9 cellular contexts compared by ENCODE assay signal in genomic region chr10:22319559-22320558, GRCh38. TPM values are rescaled to one million over a fixed set of nuclear protein-coding genes. Genes with fewer than 3 reads are reported as not detected.
DNase-seq lines count a peak whose midpoint lies in the region; ATAC-seq, FAIRE-seq and TF ChIP-seq lines count a peak whose summit lies in the region.
"Had no signal": no experiment of that assay in that cellular context is flagged by ENCODE, and none has a peak within 500 bp of the region (broad histone marks: within the 10 kb centered on the region; RNA-seq: fewer than 3 reads in every experiment).

No MANE protein-coding gene starts in this region.

- peak overlapping the region; percentile 81 for H3K4me2 ChIP-seq in K562 (ENCODE audit: insufficient read depth, low read length)
- peak overlapping the region; percentile 27 for H3K4me2 ChIP-seq in mesendoderm (ENCODE audit: low read length)

- no peaks in the 10 kb centered on the region for H3K79me1 ChIP-seq in mesendoderm (ENCODE audit: low read length)

- H3K27ac ChIP-seq in HUES64 (ENCODE audit: low read depth, low read length) (no peak overlapping the region), K562 (ENCODE audit: extremely low read depth, low read depth, low read length) (peak overlapping the region; percentile 95), mesendoderm (ENCODE audit: low read depth, low read length) (no peak overlapping the region), uterus (peak overlapping the region; percentile 51 to 96)

- peaks cover 29 to 42% (median 32%) of the 10 kb centered on the region in 3 donors for H3K27me3 Mint-ChIP-seq in CD14-positive monocyte (ENCODE audit: low read depth in 3 of 3)

- H3K4me1 ChIP-seq in HUES64 (ENCODE audit: insufficient read depth, low read length): peaks cover 54% of the 10 kb centered on the region
- H3K4me1 ChIP-seq in K562 (replicated peaks in 1 of 2; ENCODE audit: control insufficient read depth in 2 of 2, insufficient read depth in 2 of 2, low read length in 2 of 2): peaks cover 11 to 22% of the 10 kb centered on the region in 2 experiments; a peak in 3 of 5 replicates
- peaks cover 3% of the 10 kb centered on the region for H3K4me1 ChIP-seq in mesendoderm (ENCODE audit: control insufficient read depth, low read depth, low read length)
- peaks cover 3 to 7% of the 10 kb centered on the region in 2 donors for H3K4me1 ChIP-seq in uterus

- in situ Hi-C loops in K562 (cut with MboI): no loop called here

- peak overlapping the region in 6 of 7 donors; percentile 26 to 91 (median 64) for H3K27ac Mint-ChIP-seq in CD14-positive monocyte

- no peak overlapping the region for H2AK5ac ChIP-seq in mesendoderm (ENCODE audit: low read length)

- POLR2A ChIA-PET in K562 (lab: Yijun Ruan, JAX): interaction anchor here (0.6 to 1.2 kb wide), 7 partner anchors 20 to 680 kb away, joined by 3 read pairs; partner anchors contain the start of gene DNAJC1

- CTCF ChIA-PET in K562 (lab: Yijun Ruan, JAX; ENCODE audit: low intra/inter-chr PET ratio): no interaction called here

- peak overlapping the region; percentile 34; the same call in 1 of the 2 replicates for H2AFZ ChIP-seq in K562 (ENCODE audit: low read depth, low read length)

- no TSS peak for BruUV-seq in K562 (replicated peaks; lab: Mats Ljungman, UMichigan)

- no peak overlapping the region for H2BK120ac ChIP-seq in mesendoderm (ENCODE audit: low read depth, low read length)

- peaks cover 0 to 10% (median 5%) of the 10 kb centered on the region in 7 donors for H3K9me3 Mint-ChIP-seq in CD14-positive monocyte

- no peak for TF ChIP-seq RAD21 in K562 (CRISPR knock-in tag; conservative IDR thresholded peaks at IDR 0.05 in 1 of 2, IDR thresholded peaks at IDR 0.05 in 1 of 2)

- H3K9ac ChIP-seq in HUES64 (ENCODE audit: low read depth, low read length) (no peak overlapping the region), K562 (ENCODE audit: insufficient read depth in 1 of 2, low read depth in 2 of 2, low read length in 2 of 2) (peak overlapping the region; percentile 84 to 92), mesendoderm (ENCODE audit: low read length) (no peak overlapping the region)

- intact Hi-C loops in CD14-positive monocyte (cut with micrococcal nuclease) (loop anchor here (5.0 to 10.0 kb wide), 7 partner anchors 65 to 785 kb away; partner anchors contain the start of genes DNAJC1 (in 1 of the 2) and MLLT10 (in 1 of the 2)), K562 (cut with micrococcal nuclease) (loop anchor here (2.0 to 10.0 kb wide), 4 partner anchors 192 to 793 kb away; partner anchors contain the start of gene SKIDA1), uterus (cut with DNase I; ENCODE audit: low total_unique reads) (loop anchor here (10.0 kb wide), 2 partner anchors 115 to 825 kb away; no protein-coding TSS in a partner anchor)

- H3K23ac ChIP-seq in mesendoderm (ENCODE audit: low read length): no peak overlapping the region

- peaks cover 49% of the 10 kb centered on the region for H3K4me1 Mint-ChIP-seq in CD14-positive monocyte

- ATAC-seq in K562 (no peak), HG02981 (IDR thresholded peaks at IDR 0.05; ENCODE audit: unreplicated experiment) (no peak), GM18907 (IDR thresholded peaks at IDR 0.05; ENCODE audit: unreplicated experiment) (no peak)

- no peak overlapping the region for H4K8ac ChIP-seq in mesendoderm (ENCODE audit: low read depth, low read length)

- H3K4me3 Mint-ChIP-seq in CD14-positive monocyte: peak overlapping the region; percentile 83 to 97

- peaks cover 14 to 27% of the 10 kb centered on the region in 2 donors for H3K36me3 Mint-ChIP-seq in CD14-positive monocyte

- no peaks in the 10 kb centered on the region for H3K9me1 ChIP-seq in K562 (ENCODE audit: control insufficient read depth, insufficient read depth, low read length)

- TF ChIP-seq CTCF in CD14-positive monocyte (IDR thresholded peaks at IDR 0.05): no peak
- TF ChIP-seq CTCF in K562 (IDR thresholded peaks at IDR 0.05 in 2 of 3, conservative IDR thresholded peaks at IDR 0.05 in 1 of 3; ENCODE audit: insufficient read depth in 2 of 3, low read depth in 1 of 3, low read length in 3 of 3): no peak
- no peak for TF ChIP-seq CTCF in uterus (IDR thresholded peaks at IDR 0.05)

- no peak for FAIRE-seq in K562 (lab: Jason Lieb, UNC)

- H4K20me1 ChIP-seq in K562 (replicated peaks; ENCODE audit: control insufficient read depth, insufficient read depth, low read length): 0 out of 2 replicates have a peak, but pooled peaks cover 3% of the 10 kb centered on the region

- TF ChIP-seq POLR2A in K562 (conservative IDR thresholded peaks at IDR 0.05): peak; percentile 51
- no peak for TF ChIP-seq POLR2A in uterus (IDR thresholded peaks at IDR 0.05)

- no peaks in the 10 kb centered on the region for H3K9me3 ChIP-seq in HUES64 (ENCODE audit: insufficient read depth, low read depth, low read length)
- no peaks in the 10 kb centered on the region for H3K9me3 ChIP-seq in K562 (replicated peaks; ENCODE audit: control insufficient read depth, insufficient read depth, low read depth, low read length)
- H3K9me3 ChIP-seq in uterus: no peaks in the 10 kb centered on the region

- H3K79me2 ChIP-seq in K562 (ENCODE audit: control insufficient read depth, insufficient read depth, low read length) (peaks cover 83% of the 10 kb centered on the region), mesendoderm (ENCODE audit: control insufficient read depth, insufficient read depth, low read length) (no peaks in the 10 kb centered on the region)

- no peak overlapping the region for H3K4ac ChIP-seq in mesendoderm (ENCODE audit: low read depth, low read length)

- H3K18ac ChIP-seq in mesendoderm (ENCODE audit: low read length): peak overlapping the region; percentile 99

- peak overlapping the region; percentile 92 for H2BK15ac ChIP-seq in mesendoderm (replicated peaks; ENCODE audit: low read depth)

- H3K27me3 ChIP-seq in HUES64 (ENCODE audit: insufficient read depth, low read length) (peaks cover 84% of the 10 kb centered on the region), K562 (ENCODE audit: control insufficient read depth in 2 of 2, insufficient read depth in 2 of 2, low read length in 2 of 2) (peaks cover 6 to 7% of the 10 kb centered on the region in 2 experiments; a peak in 3 of 5 replicates), mesendoderm (ENCODE audit: insufficient read depth, low read length, poor library complexity) (peaks cover 30% of the 10 kb centered on the region), uterus (no peaks in the 10 kb centered on the region)

- H3K4me3 ChIP-seq in HUES64 (ENCODE audit: low read length): peak overlapping the region; percentile 36
- H3K4me3 ChIP-seq in K562: peak overlapping the region; percentile 77
- H3K4me3 ChIP-seq in mesendoderm (ENCODE audit: low read length): no peak overlapping the region
- peak overlapping the region; percentile 37 to 40 for H3K4me3 ChIP-seq in uterus

- H2BK5ac ChIP-seq in mesendoderm (ENCODE audit: low read length): no peak overlapping the region

- H4K5ac ChIP-seq in mesendoderm (ENCODE audit: low read length): no peak overlapping the region

- H3K56ac ChIP-seq in mesendoderm (ENCODE audit: low read length): no peak overlapping the region

- 2% methylated on average over 40 of the region's 40 CpGs for WGBS in HUES64
- WGBS in K562 (ENCODE audit: insufficient coverage, low coverage, missing lambda C conversion rate): under 1% methylated on average over 34 of the region's 40 CpGs
- WGBS in mesendoderm (ENCODE audit: extremely low coverage, insufficient coverage, low lambda C conversion rate): no CpG with 5 or more reads among the region's 40 CpGs

- no peaks in the 10 kb centered on the region for H3K36me3 ChIP-seq in HUES64 (ENCODE audit: insufficient read depth, low read length)
- no peaks in the 10 kb centered on the region for H3K36me3 ChIP-seq in K562 (ENCODE audit: control insufficient read depth, insufficient read depth, low read length)
- H3K36me3 ChIP-seq in mesendoderm (ENCODE audit: control insufficient read depth, insufficient read depth, low read length): no peaks in the 10 kb centered on the region
- no peaks in the 10 kb centered on the region for H3K36me3 ChIP-seq in uterus

- DNase-seq in CD14-positive monocyte (ENCODE audit: low spot score): no peak
- peak in 2 of 4 experiments; percentile 1 to 70 for DNase-seq in K562 (ENCODE audit: extremely low read depth in 1 of 4, low spot score in 3 of 4)
- DNase-seq in mesendoderm: no peak
- DNase-seq in uterus: no peak
- DNase-seq in NCI-H1092 treated with DMSO at 0.1 percent for 48 hours (lab: John Stamatoyannopoulos, UW): no peak

- TF ChIP-seq EP300 in K562 (IDR thresholded peaks at IDR 0.05; ENCODE audit: low read length): no peak

RNA-seq across cellular contexts. Expression of gene BMI1, which starts 1.0 kb away (rescaled TPM):
- polyA plus RNA-seq in CD14-positive monocyte (10 to 100 TPM in 1 of 2 donors, 1 to 10 TPM in 1; 7.5 to 11.0 TPM), K562 (2011; rRNA removed) (66.4 and 70.8 TPM in 2 replicates), K562 (2014; fragmentation: Illumina TruSeq; extraction: Trizol) (64.2 and 84.2 TPM in 2 replicates), K562 (2014; fragmentation: Nextera tagmentation; extraction: Ambion mirVana) (10 to 100 TPM; 21.4 to 30.0 TPM), K562 (2014; rRNA removed) (62.7 TPM in 2 replicates)
- polyA plus RNA-seq in HUES64 (2013, experiment 1 of 2): 8.6 TPM
- 11.0 TPM for polyA plus RNA-seq in HUES64 (2013, experiment 2 of 2)
- total RNA-seq in K562 (2011; cell fraction: chromatin; rRNA removed; ENCODE audit: low replicate concordance): 33.8 and 136 TPM in 2 replicates
- 16.8 and 23.9 TPM in 2 replicates for total RNA-seq in K562 (2011; cell fraction: nucleolus; rRNA removed)
- 36.0 and 42.4 TPM in 2 replicates for total RNA-seq in K562 (2011; cell fraction: nucleoplasm; rRNA removed)
- total RNA-seq in K562 (2014; rRNA removed) (55.4 and 56.3 TPM in 2 replicates), K562 (2014; rRNA removed; fragmentation: Illumina TruSeq; extraction: Trizol) (91.5 and 95.1 TPM in 2 replicates), K562 (2015; rRNA removed; fragmentation: Illumina TruSeq; extraction: Trizol) (96.4 and 103 TPM in 2 replicates), K562 (2021) (73.8 and 82.1 TPM in 2 replicates), uterus (10 to 100 TPM; 50.2 to 85.7 (median 64.7) TPM)
- 33.3 and 41.2 TPM in 2 replicates for polyA plus RNA-seq in K562 (2011; cell fraction: cytosol; rRNA removed)
- polyA plus RNA-seq in K562 (2011; cell fraction: nucleus; rRNA removed): 77.4 and 118 TPM in 2 replicates
- polyA plus RNA-seq in K562 (2012): 63.7 and 89.6 TPM in 2 replicates
- 117 and 139 TPM in 2 replicates for polyA minus RNA-seq in K562 (2011; rRNA and poly(A)+ RNA removed)
- polyA minus RNA-seq in K562 (2011; cell fraction: cytosol; rRNA and poly(A)+ RNA removed): 33.7 and 33.9 TPM in 2 replicates
- polyA minus RNA-seq in K562 (2011; cell fraction: nucleus; rRNA and poly(A)+ RNA removed): 23.8 and 55.0 TPM in 2 replicates
- polyA plus RNA-seq in mesendoderm (2013, experiment 1 of 2): 5.0 TPM
- polyA plus RNA-seq in mesendoderm (2013, experiment 2 of 2): 4.8 TPM

RNA-seq across cellular contexts. Expression of gene COMMD3, which starts 3.7 kb away (rescaled TPM):
- polyA plus RNA-seq in CD14-positive monocyte: 100 to 1,000 TPM; 138 to 140 TPM
- polyA plus RNA-seq in HUES64 (2013, experiment 1 of 2): 3.1 TPM
- 7.7 TPM for polyA plus RNA-seq in HUES64 (2013, experiment 2 of 2)
- total RNA-seq in K562 (2011; cell fraction: chromatin; rRNA removed; ENCODE audit: low replicate concordance): 36.2 and 67.3 TPM in 2 replicates
- total RNA-seq in K562 (2011; cell fraction: nucleolus; rRNA removed): 25.8 and 35.8 TPM in 2 replicates
- 39.6 and 49.1 TPM in 2 replicates for total RNA-seq in K562 (2011; cell fraction: nucleoplasm; rRNA removed)
- total RNA-seq in K562 (2014; rRNA removed): 50.7 and 51.3 TPM in 2 replicates
- 78.6 and 80.1 TPM in 2 replicates for total RNA-seq in K562 (2014; rRNA removed; fragmentation: Illumina TruSeq; extraction: Trizol)
- total RNA-seq in K562 (2015; rRNA removed; fragmentation: Illumina TruSeq; extraction: Trizol): 77.5 and 85.9 TPM in 2 replicates
- 69.4 and 82.0 TPM in 2 replicates for total RNA-seq in K562 (2021)
- 69.1 and 79.2 TPM in 2 replicates for polyA plus RNA-seq in K562 (2011; rRNA removed)
- 16.4 and 26.1 TPM in 2 replicates for polyA plus RNA-seq in K562 (2011; cell fraction: cytosol; rRNA removed)
- polyA plus RNA-seq in K562 (2011; cell fraction: nucleus; rRNA removed): 51.2 and 103 TPM in 2 replicates
- 79.7 and 98.3 TPM in 2 replicates for polyA plus RNA-seq in K562 (2012)
- polyA plus RNA-seq in K562 (2014; fragmentation: Illumina TruSeq; extraction: Trizol): 63.2 and 70.3 TPM in 2 replicates
- polyA plus RNA-seq in K562 (2014; fragmentation: Nextera tagmentation; extraction: Ambion mirVana): 100 to 1,000 TPM; 216 to 217 TPM
- 72.5 and 80.5 TPM in 2 replicates for polyA plus RNA-seq in K562 (2014; rRNA removed)
- polyA minus RNA-seq in K562 (2011; rRNA and poly(A)+ RNA removed): 19.3 and 21.8 TPM in 2 replicates
- 2.6 and 3.9 TPM in 2 replicates for polyA minus RNA-seq in K562 (2011; cell fraction: cytosol; rRNA and poly(A)+ RNA removed)
- polyA minus RNA-seq in K562 (2011; cell fraction: nucleus; rRNA and poly(A)+ RNA removed): 23.8 and 53.2 TPM in 2 replicates
- polyA plus RNA-seq in mesendoderm (2013, experiment 1 of 2): 3.0 TPM
- 2.8 TPM for polyA plus RNA-seq in mesendoderm (2013, experiment 2 of 2)
- 10 to 100 TPM in 3 of 4 donors, 1 to 10 TPM in 1; 7.4 to 39.5 (median 25.8) TPM for total RNA-seq in uterus

RNA-seq across cellular contexts. Expression of gene SPAG6, which starts 25.4 kb away (rescaled TPM):
- polyA plus RNA-seq in CD14-positive monocyte: under 1 TPM in 1 of 2 donors, not detected in 1; 0.11 TPM
- 0.30 TPM for polyA plus RNA-seq in HUES64 (2013, experiment 1 of 2)
- 0.51 TPM for polyA plus RNA-seq in HUES64 (2013, experiment 2 of 2)
- 7.9 and 17.0 TPM in 2 replicates for total RNA-seq in K562 (2011; cell fraction: chromatin; rRNA removed; ENCODE audit: low replicate concordance)
- 2.3 and 5.8 TPM in 2 replicates for total RNA-seq in K562 (2011; cell fraction: nucleolus; rRNA removed)
- 11.3 and 23.9 TPM in 2 replicates for total RNA-seq in K562 (2011; cell fraction: nucleoplasm; rRNA removed)
- 3.5 and 4.2 TPM in 2 replicates for total RNA-seq in K562 (2014; rRNA removed)
- 11.8 and 12.7 TPM in 2 replicates for total RNA-seq in K562 (2014; rRNA removed; fragmentation: Illumina TruSeq; extraction: Trizol)
- 8.1 and 12.0 TPM in 2 replicates for total RNA-seq in K562 (2015; rRNA removed; fragmentation: Illumina TruSeq; extraction: Trizol)
- total RNA-seq in K562 (2021): 6.6 and 7.5 TPM in 2 replicates
- polyA plus RNA-seq in K562 (2011; rRNA removed): 0.30 and 4.7 TPM in 2 replicates
- polyA plus RNA-seq in K562 (2011; cell fraction: cytosol; rRNA removed): 0.09 and 0.92 TPM in 2 replicates
- polyA plus RNA-seq in K562 (2011; cell fraction: nucleus; rRNA removed): 0.55 and 2.5 TPM in 2 replicates
- 8.6 and 28.1 TPM in 2 replicates for polyA plus RNA-seq in K562 (2012)
- polyA plus RNA-seq in K562 (2014; fragmentation: Illumina TruSeq; extraction: Trizol): 12.9 and 15.7 TPM in 2 replicates
- 10 to 100 TPM; 17.5 to 23.1 TPM for polyA plus RNA-seq in K562 (2014; fragmentation: Nextera tagmentation; extraction: Ambion mirVana)
- 10.5 and 11.2 TPM in 2 replicates for polyA plus RNA-seq in K562 (2014; rRNA removed)
- 0.12 and 2.5 TPM in 2 replicates for polyA minus RNA-seq in K562 (2011; rRNA and poly(A)+ RNA removed)
- 1.0 TPM in 1 of 2 replicates, not detected in the other for polyA minus RNA-seq in K562 (2011; cell fraction: cytosol; rRNA and poly(A)+ RNA removed)
- polyA minus RNA-seq in K562 (2011; cell fraction: nucleus; rRNA and poly(A)+ RNA removed): 0.33 and 3.5 TPM in 2 replicates
- polyA plus RNA-seq in mesendoderm (2013, experiment 1 of 2): 0.10 TPM
- 0.06 TPM for polyA plus RNA-seq in mesendoderm (2013, experiment 2 of 2)
- 1 to 10 TPM in 1 of 4 donors, under 1 TPM in 2, not detected in 1; 0.29 to 3.9 (median 0.49) TPM for total RNA-seq in uterus
- total RNA-seq: LHCN-M2 had no signal

Comparison
In these comparisons a context has a peak if more than half of its experiments do, and no peak if none do; other contexts are left out.
1. H3K27ac ChIP-seq: peak in K562 (single experiment) and uterus (2 of 2); none in HUES64 (single experiment) and mesendoderm (single experiment).
2. H3K9ac ChIP-seq: peak in K562 (2 of 2); none in HUES64 (single experiment) and mesendoderm (single experiment).